Comparison of ENCODE assay signal across 26 cellular contexts in the genomic region with DNA sequence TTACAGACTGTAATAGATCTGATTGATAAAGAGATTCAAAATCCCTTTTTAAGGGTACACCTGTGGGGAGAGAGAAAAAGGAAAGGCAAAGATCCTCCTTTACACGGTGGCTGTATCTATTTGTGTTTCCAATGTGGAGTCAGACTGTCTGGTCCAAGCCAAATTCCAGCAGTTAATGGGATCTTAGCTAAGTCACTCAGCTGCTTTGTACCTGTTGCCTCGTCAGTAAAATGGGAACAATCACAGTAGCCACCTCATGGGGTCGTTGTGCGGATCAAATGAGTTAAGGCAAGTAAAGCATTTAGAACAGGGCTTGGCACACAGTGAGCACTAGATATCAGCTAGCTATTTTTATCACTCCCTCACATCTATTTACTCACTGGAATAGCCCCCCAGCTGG.
"Had no signal": no experiment of that assay in that cellular context is flagged by ENCODE, and none has a peak within 500 bp of the region (broad histone marks: within the 10 kb centered on the region; RNA-seq: fewer than 3 reads in every experiment).

No MANE protein-coding gene starts in this region.

- H3K36me3 ChIP-seq: esophagus squamous epithelium, lower lobe of right lung, ovary, spleen, tibial artery had no signal

- H3K9me3 ChIP-seq: esophagus squamous epithelium, lower lobe of right lung, mucosa of descending colon, ovary, psoas muscle, spleen, testis, tibial artery had no signal

- H3K36me3 Mint-ChIP-seq: naive B cell, type B pancreatic cell had no signal

- H3K4me3 ChIP-seq: esophagus squamous epithelium, lower lobe of right lung, mucosa of descending colon, ovary, psoas muscle, skin epidermis, spleen, testis, tibial artery had no signal

- ATAC-seq: effector memory CD8-positive, alpha-beta T cell; left ventricle myocardium superior; lower lobe of right lung; mucosa of descending colon; psoas muscle; right cardiac atrium; stimulated activated memory B cell treated with anti-CD40 and anti-IgM and Interleukin-4, amounts not matched to agents 10 μg/mL and 1 μg/mL and 100 μg/mL, for 72 hours; stimulated activated naive CD8-positive, alpha-beta T cell treated with anti-CD3 and anti-CD28 coated beads, Interleukin-15, Interleukin-2, amounts not matched to agents 100 U/mL and 50 U/mL, for 24 hours had no signal

- H3K27me3 ChIP-seq: esophagus squamous epithelium, ovary, spleen, testis, tibial artery had no signal

- H3K9me3 Mint-ChIP-seq: effector memory CD8-positive, alpha-beta T cell; naive B cell; nephron; stimulated activated memory B cell treated with anti-CD40 and anti-IgM and Interleukin-4, amounts not matched to agents 10 μg/mL and 1 μg/mL and 100 μg/mL, for 72 hours; type B pancreatic cell had no signal

- H3K27ac Mint-ChIP-seq: effector memory CD8-positive, alpha-beta T cell; naive B cell; nephron; stimulated activated memory B cell treated with anti-CD40 and anti-IgM and Interleukin-4, amounts not matched to agents 10 μg/mL and 1 μg/mL and 100 μg/mL, for 72 hours; type B pancreatic cell had no signal

- H3K4me1 Mint-ChIP-seq: stimulated activated memory B cell treated with anti-CD40 and anti-IgM and Interleukin-4, amounts not matched to agents 10 μg/mL and 1 μg/mL and 100 μg/mL, for 72 hours had no signal

- H3K4me1 ChIP-seq: testis had no signal

- H3K27ac ChIP-seq: esophagus squamous epithelium, lower lobe of right lung, ovary, psoas muscle, skin epidermis, spleen, testis, tibial artery had no signal

- H3K4me3 Mint-ChIP-seq: effector memory CD8-positive, alpha-beta T cell; naive B cell; nephron; stimulated activated memory B cell treated with anti-CD40 and anti-IgM and Interleukin-4, amounts not matched to agents 10 μg/mL and 1 μg/mL and 100 μg/mL, for 72 hours; type B pancreatic cell had no signal

- H3K27me3 Mint-ChIP-seq: stimulated activated memory B cell treated with anti-CD40 and anti-IgM and Interleukin-4, amounts not matched to agents 10 μg/mL and 1 μg/mL and 100 μg/mL, for 72 hours; type B pancreatic cell had no signal

- DNase-seq: cortex of kidney; effector memory CD8-positive, alpha-beta T cell; erythroblast; esophagus squamous epithelium; foreskin melanocyte; glutamatergic neuron; hypothalamus; left ventricle myocardium superior; lower lobe of right lung; mucosa of descending colon; naive B cell; nucleus accumbens; ovary; posterior cingulate gyrus; psoas muscle; right cardiac atrium; spleen; stimulated activated CD4-positive, alpha-beta T cell treated with anti-CD3 and anti-CD28 coated beads, Interleukin-4, amount 100 ng/mL, for 4 hours; stimulated activated naive CD8-positive, alpha-beta T cell treated with anti-CD3 and anti-CD28 coated beads, Interleukin-15, Interleukin-2, amounts not matched to agents 100 U/mL and 50 U/mL, for 24 hours; substantia nigra; testis; tibial artery had no signal
